ENCODE assay signal across 9 cellular contexts in genomic region chr1:46613661-46614603, GRCh38. TPM values are rescaled to one million over a fixed set of nuclear protein-coding genes. Genes with fewer than 3 reads are reported as not detected.
DNase-seq lines count a peak whose midpoint lies in the region; ATAC-seq and TF ChIP-seq lines count a peak whose summit lies in the region.
"Had no signal": no experiment of that assay in that cellular context is flagged by ENCODE, and none has a peak within 500 bp of the region (broad histone marks: within the 10 kb centered on the region; RNA-seq: fewer than 3 reads in every experiment).

No MANE protein-coding gene starts in this region.

- peaks cover 25 to 63% (median 58%) of the 10 kb centered on the region in 9 donors for H3K4me1 ChIP-seq in heart right ventricle
- H3K4me1 ChIP-seq in psoas muscle: peaks cover 60% of the 10 kb centered on the region

- H3K36me3 ChIP-seq in heart right ventricle (peaks cover 0 to 43% (median 21%) of the 10 kb centered on the region in 9 donors), psoas muscle (ENCODE audit: insufficient read depth in 1 of 2, low read depth in 1 of 2) (peaks cover 0 to 26% of the 10 kb centered on the region in 2 donors)

- no peak for TF ChIP-seq CTCF in heart right ventricle (IDR thresholded peaks at IDR 0.05)
- no peak for TF ChIP-seq CTCF in psoas muscle (IDR thresholded peaks at IDR 0.05)

- H3K27me3 ChIP-seq in heart right ventricle: no peaks in the 10 kb centered on the region
- no peaks in the 10 kb centered on the region for H3K27me3 ChIP-seq in psoas muscle (ENCODE audit: insufficient read depth in 3 of 3, low read length in 2 of 3)

- ATAC-seq in HG02678 (IDR thresholded peaks at IDR 0.05; ENCODE audit: unreplicated experiment) (peak; percentile 67), heart right ventricle (peak; percentile 62 to 84 (median 76)), psoas muscle (peak; percentile 70 to 78 (median 75)), GM18519 (IDR thresholded peaks at IDR 0.05; ENCODE audit: low FRiP score, unreplicated experiment) (no peak), HG03521 (IDR thresholded peaks at IDR 0.05; ENCODE audit: unreplicated experiment) (no peak)

- intact Hi-C loops in heart right ventricle (cut with DNase I) (loop anchor here in 3 of 10 donors (5.0 to 10.0 kb wide), 2 partner anchors 51 to 53 kb away; partner anchors contain the start of gene ATPAF1 (in 3 of the 3)), psoas muscle (cut with DNase I) (no loop called here)

- 5 to 7% methylated on average over 15 to 16 of the region's 16 CpGs for WGBS in heart right ventricle, 2 donors
- WGBS in psoas muscle, 3 donors: 2 to 4% (median 3%) methylated on average over 16 of the region's 16 CpGs

- DNase-seq in ELR (ENCODE audit: low read depth) (peak; percentile 54), NOMO-1 treated with DMSO at 0.1 percent for 48 hours (lab: John Stamatoyannopoulos, UW; ENCODE audit: unreplicated experiment) (peak; percentile 64), amygdala (lab: John Stamatoyannopoulos, UW) (peak in 51 of 56 donors; percentile 8 to 77 (median 48)), heart right ventricle (peak; percentile 93 to 94), psoas muscle (peak; percentile 95 to 97)

- H3K27ac ChIP-seq in heart right ventricle (peak overlapping the region; percentile 13 to 98 (median 73)), psoas muscle (peak overlapping the region; percentile 94)
- H3K27ac ChIP-seq: KMS-11 had no signal

- H3K9me3 ChIP-seq in heart right ventricle (no peaks in the 10 kb centered on the region), psoas muscle (no peaks in the 10 kb centered on the region)

- peak overlapping the region in 8 of 10 donors; percentile 21 to 42 (median 32) for H3K4me3 ChIP-seq in heart right ventricle
- H3K4me3 ChIP-seq in psoas muscle: peak overlapping the region; percentile 46

RNA-seq across cellular contexts. Expression of gene MOB3C, which starts 2.7 kb away (rescaled TPM):
- 10 to 100 TPM in 6 of 10 donors, 1 to 10 TPM in 4; 8.6 to 16.9 (median 12.2) TPM for total RNA-seq in heart right ventricle
- 1 to 10 TPM; 7.9 to 9.6 TPM for polyA plus RNA-seq in heart right ventricle
- total RNA-seq in psoas muscle: 10 to 100 TPM; 12.1 to 36.3 (median 28.5) TPM
- 10 to 100 TPM in 2 of 3 donors, 1 to 10 TPM in 1; 8.7 to 17.9 (median 13.4) TPM for polyA plus RNA-seq in psoas muscle

RNA-seq across cellular contexts. Expression of gene MKNK1, which starts 9.9 kb away (rescaled TPM):
- total RNA-seq in heart right ventricle: 10 to 100 TPM; 32.2 to 50.6 (median 36.8) TPM
- polyA plus RNA-seq in heart right ventricle: 10 to 100 TPM; 22.4 to 43.1 TPM
- 10 to 100 TPM; 32.2 to 46.7 (median 39.9) TPM for total RNA-seq in psoas muscle
- polyA plus RNA-seq in psoas muscle: 10 to 100 TPM; 19.3 to 52.6 (median 23.8) TPM

RNA-seq across cellular contexts. Expression of gene ATPAF1, which starts 54.2 kb away (rescaled TPM):
- 100 to 1,000 TPM; 157 to 271 (median 209) TPM for total RNA-seq in heart right ventricle
- polyA plus RNA-seq in heart right ventricle: 100 to 1,000 TPM in 1 of 2 donors, 10 to 100 TPM in 1; 80.5 to 196 TPM
- 100 to 1,000 TPM in 3 of 4 donors, 10 to 100 TPM in 1; 98.3 to 114 (median 107) TPM for total RNA-seq in psoas muscle
- polyA plus RNA-seq in psoas muscle: 100 to 1,000 TPM in 1 of 3 donors, 10 to 100 TPM in 2; 60.9 to 156 (median 82.0) TPM

RNA-seq across cellular contexts. Expression of gene TEX38, which starts 57.7 kb away (rescaled TPM):
- not detected for total RNA-seq in heart right ventricle
- not detected for polyA plus RNA-seq in heart right ventricle
- total RNA-seq in psoas muscle: not detected
- under 1 TPM in 1 of 3 donors, not detected in 2; 0.08 TPM for polyA plus RNA-seq in psoas muscle

Comparison
In these comparisons a context has a peak if more than half of its experiments do, and no peak if none do; other contexts are left out.
1. ATAC-seq: peak in HG02678 (single experiment), heart right ventricle (8 of 8) and psoas muscle (4 of 4); none in GM18519 (single experiment) and HG03521 (single experiment).
2. Peak in every context shown above with its lines, with median percentiles within 50 percentile points of each other: DNase-seq.